ENCODE assay signal across 17 cellular contexts in the genomic region with DNA sequence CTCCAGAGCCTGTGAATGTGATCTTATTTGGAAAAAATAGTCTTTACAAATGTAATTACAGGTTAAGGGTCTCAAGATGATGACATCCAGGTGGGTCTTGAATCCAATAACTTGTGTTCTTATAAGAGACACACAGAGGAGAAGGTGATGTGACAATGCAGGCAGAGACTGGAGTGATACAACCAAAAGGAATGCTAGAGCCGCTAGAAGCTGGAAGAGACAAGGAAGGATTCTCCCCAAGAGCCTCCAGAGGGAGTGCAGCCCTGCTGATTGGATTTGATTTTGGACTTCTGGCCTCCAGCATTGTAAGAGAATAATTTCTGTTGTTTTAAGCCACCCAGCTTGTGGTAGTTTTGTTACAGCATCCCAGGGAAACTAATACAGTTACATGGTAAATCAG.
"Had no signal": no experiment of that assay in that cellular context is flagged by ENCODE, and none has a peak within 500 bp of the region (broad histone marks: within the 10 kb centered on the region; RNA-seq: fewer than 3 reads in every experiment).

No MANE protein-coding gene starts in this region.

- H3K36me3 ChIP-seq: gastrocnemius medialis, heart right ventricle, pancreas, tibial artery, uterus had no signal

- H3K9me3 ChIP-seq: body of pancreas, gastrocnemius medialis, pancreas, tibial artery, uterus had no signal

- H3K4me3 ChIP-seq: body of pancreas, gastrocnemius medialis, heart right ventricle, pancreas, tibial artery, uterus had no signal

- DNase-seq: activated CD4-positive, alpha-beta T cell treated with anti-CD3 and anti-CD28 coated beads, Interleukin-2, amount 10 ng/mL, durations not matched to agents 24 days and 14 days; activated CD4-positive, CD25-positive, alpha-beta regulatory T cell; activated CD8-positive, alpha-beta memory T cell treated with anti-CD3 and anti-CD28 coated beads, Interleukin-2, amount 50 U/mL, for 48 hours; activated gamma-delta T cell treated with Interleukin-2 at 50 U/mL for 16 hours; amygdala; body of pancreas; cortex of kidney; effector CD4-positive, alpha-beta T cell; gastrocnemius medialis; heart right ventricle; naive thymus-derived CD4-positive, alpha-beta T cell; pancreas; stimulated activated CD4-positive, alpha-beta T cell treated with anti-CD3 and anti-CD28 coated beads, Interleukin-12 subunit alpha, Interleukin-12 subunit beta, amount 100 ng/mL, for 4 hours; stimulated activated CD4-positive, alpha-beta T cell treated with anti-CD3 and anti-CD28 coated beads, Interleukin-2, amount 100 ng/mL, for 48 hours; stimulated activated naive B cell treated with anti-CD40 and anti-IgM and Interleukin-4, amounts not matched to agents 10 μg/mL and 1 μg/mL and 100 μg/mL, for 72 hours; tibial artery; uterus had no signal

- H3K27me3 ChIP-seq: body of pancreas, gastrocnemius medialis, heart right ventricle, pancreas, tibial artery, uterus had no signal

- H3K27ac ChIP-seq: body of pancreas, gastrocnemius medialis, heart right ventricle, pancreas, tibial artery, uterus had no signal

- H3K4me1 ChIP-seq: body of pancreas, gastrocnemius medialis, heart right ventricle, pancreas, tibial artery, uterus had no signal

- ATAC-seq: body of pancreas; gastrocnemius medialis; heart right ventricle; naive thymus-derived CD4-positive, alpha-beta T cell; pancreas; stimulated activated naive B cell treated with anti-CD40 and anti-IgM and Interleukin-4, amounts not matched to agents 10 μg/mL and 1 μg/mL and 100 μg/mL, for 72 hours had no signal
